ENCODE assay signal across 15 cellular contexts in the genomic region with DNA sequence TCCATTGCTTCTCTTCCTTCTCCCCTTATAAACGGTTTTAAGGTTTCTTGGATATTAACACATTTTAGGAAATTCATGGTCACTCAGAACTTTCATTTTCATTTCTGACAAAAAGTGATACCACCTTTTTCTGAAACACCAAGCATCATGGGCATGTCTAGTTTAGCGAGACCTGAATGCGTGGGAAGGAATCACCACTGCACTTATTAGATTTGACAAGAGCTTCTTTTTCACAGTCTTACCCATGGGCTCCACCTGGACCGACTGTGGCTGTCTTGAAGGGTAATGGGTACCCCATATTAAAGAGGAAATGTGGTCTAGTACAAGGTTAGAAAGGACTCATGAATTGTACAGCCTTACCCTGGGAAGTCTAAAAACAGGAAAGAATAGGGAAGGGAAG.
"Had no signal": no experiment of that assay in that cellular context is flagged by ENCODE, and none has a peak within 500 bp of the region (broad histone marks: within the 10 kb centered on the region; RNA-seq: fewer than 3 reads in every experiment).

No MANE protein-coding gene starts in this region.

- H3K4me1 Mint-ChIP-seq: nephron; stimulated activated memory B cell treated with anti-CD40 and anti-IgM and Interleukin-4, amounts not matched to agents 10 μg/mL and 1 μg/mL and 100 μg/mL, for 72 hours had no signal

- H3K27ac Mint-ChIP-seq: activated naive CD8-positive, alpha-beta T cell; dendritic cell treated with granulocyte-macrophage colony-stimulating factor and Interleukin-4, amounts not matched to agents 40 ng/mL and 50 ng/mL, for 4 days; nephron; stimulated activated memory B cell treated with anti-CD40 and anti-IgM and Interleukin-4, amounts not matched to agents 10 μg/mL and 1 μg/mL and 100 μg/mL, for 72 hours had no signal

- H3K4me3 Mint-ChIP-seq: activated naive CD8-positive, alpha-beta T cell; dendritic cell treated with granulocyte-macrophage colony-stimulating factor and Interleukin-4, amounts not matched to agents 40 ng/mL and 50 ng/mL, for 4 days; nephron; stimulated activated memory B cell treated with anti-CD40 and anti-IgM and Interleukin-4, amounts not matched to agents 10 μg/mL and 1 μg/mL and 100 μg/mL, for 72 hours had no signal

- ATAC-seq: esophagus mucosa; gastrocnemius medialis; lower lobe of right lung; stimulated activated memory B cell treated with anti-CD40 and anti-IgM and Interleukin-4, amounts not matched to agents 10 μg/mL and 1 μg/mL and 100 μg/mL, for 72 hours; upper lobe of right lung had no signal

- DNase-seq: activated CD4-positive, alpha-beta T cell treated with anti-CD3 and anti-CD28 coated beads, Interleukin-2, amount 50 U/mL, for 1 hour; activated CD4-positive, CD25-positive, alpha-beta regulatory T cell treated with anti-CD3 and anti-CD28 coated beads, Interleukin-2, amount 50 U/mL, for 72 hours; effector CD8-positive, alpha-beta T cell; gastrocnemius medialis; head of caudate nucleus; lower lobe of right lung; posterior cingulate gyrus; sigmoid colon; stimulated activated CD4-positive, alpha-beta T cell treated with anti-CD3 and anti-CD28 coated beads, Interleukin-4, amount 100 ng/mL, for 24 hours; upper lobe of right lung had no signal

- H3K36me3 Mint-ChIP-seq: stimulated activated memory B cell treated with anti-CD40 and anti-IgM and Interleukin-4, amounts not matched to agents 10 μg/mL and 1 μg/mL and 100 μg/mL, for 72 hours had no signal
